ENCODE assay signal across 1 cellular context in the genomic region with DNA sequence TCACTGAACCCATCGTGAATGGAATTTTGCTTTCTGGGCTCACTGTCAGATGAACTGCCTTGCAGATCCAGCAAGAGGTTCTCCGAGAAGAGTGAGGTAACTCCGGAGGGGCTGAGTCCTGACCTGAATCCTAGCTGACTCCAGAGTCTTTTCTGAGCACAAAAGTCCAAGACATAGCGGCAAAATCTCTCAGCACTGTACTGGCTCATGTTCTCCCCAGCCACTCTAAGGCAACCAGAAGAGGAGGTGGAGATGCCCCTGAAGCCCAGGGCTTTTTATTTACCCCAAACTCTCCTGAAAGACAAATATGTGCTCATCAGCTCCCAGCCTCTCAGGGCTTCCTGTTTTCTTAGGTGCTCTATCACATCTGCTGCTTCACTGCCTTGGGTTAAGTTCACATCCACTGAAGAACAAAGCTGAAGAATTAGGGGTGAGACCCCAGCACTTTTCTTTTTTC.
TF ChIP-seq lines count a peak whose summit lies in the region.

No MANE protein-coding gene starts in this region.

TF ChIP-seq in HepG2, 621 proteins besides CTCF, POLR2A, EP300 and RAD21 (continued from another document and continues in another):
- peak; percentile 65 for TF ChIP-seq TFE3 (CRISPR knock-in tag; IDR thresholded peaks at IDR 0.05)
- peak; percentile 60; the same call in 1 of the 2 replicates for TF ChIP-seq MIER3 (CRISPR knock-in tag; IDR thresholded peaks at IDR 0.05; ENCODE audit: borderline replicate concordance)
- peak; percentile 60; the same call in 1 of the 2 replicates for TF ChIP-seq POLR2G (IDR thresholded peaks at IDR 0.05; ENCODE audit: low read depth, low read length)
- 0 out of 2 replicates have a peak, but pooled peaks have one; percentile 35 for TF ChIP-seq IRF2 (CRISPR knock-in tag; IDR thresholded peaks at IDR 0.05)
- TF ChIP-seq KDM2A (CRISPR knock-in tag; IDR thresholded peaks at IDR 0.05; ENCODE audit: borderline replicate concordance, low read depth): 0 out of 2 replicates have a peak, but pooled peaks have one; percentile 26
- TF ChIP-seq HDAC1 (CRISPR knock-in tag; IDR thresholded peaks at IDR 0.05): 0 out of 2 replicates have a peak, but pooled peaks have one; percentile 23
- TF ChIP-seq, protein P1, sequence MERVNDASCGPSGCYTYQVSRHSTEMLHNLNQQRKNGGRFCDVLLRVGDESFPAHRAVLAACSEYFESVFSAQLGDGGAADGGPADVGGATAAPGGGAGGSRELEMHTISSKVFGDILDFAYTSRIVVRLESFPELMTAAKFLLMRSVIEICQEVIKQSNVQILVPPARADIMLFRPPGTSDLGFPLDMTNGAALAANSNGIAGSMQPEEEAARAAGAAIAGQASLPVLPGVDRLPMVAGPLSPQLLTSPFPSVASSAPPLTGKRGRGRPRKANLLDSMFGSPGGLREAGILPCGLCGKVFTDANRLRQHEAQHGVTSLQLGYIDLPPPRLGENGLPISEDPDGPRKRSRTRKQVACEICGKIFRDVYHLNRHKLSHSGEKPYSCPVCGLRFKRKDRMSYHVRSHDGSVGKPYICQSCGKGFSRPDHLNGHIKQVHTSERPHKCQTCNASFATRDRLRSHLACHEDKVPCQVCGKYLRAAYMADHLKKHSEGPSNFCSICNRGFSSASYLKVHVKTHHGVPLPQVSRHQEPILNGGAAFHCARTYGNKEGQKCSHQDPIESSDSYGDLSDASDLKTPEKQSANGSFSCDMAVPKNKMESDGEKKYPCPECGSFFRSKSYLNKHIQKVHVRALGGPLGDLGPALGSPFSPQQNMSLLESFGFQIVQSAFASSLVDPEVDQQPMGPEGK (CRISPR knock-in tag; IDR thresholded peaks at IDR 0.05): peak; percentile 20; the same call in 1 of the 2 replicates
- TF ChIP-seq ZMAT3 (CRISPR knock-in tag; conservative IDR thresholded peaks at IDR 0.05): 0 out of 2 replicates have a peak, but pooled peaks have one; percentile 38
- TF ChIP-seq, protein P2, sequence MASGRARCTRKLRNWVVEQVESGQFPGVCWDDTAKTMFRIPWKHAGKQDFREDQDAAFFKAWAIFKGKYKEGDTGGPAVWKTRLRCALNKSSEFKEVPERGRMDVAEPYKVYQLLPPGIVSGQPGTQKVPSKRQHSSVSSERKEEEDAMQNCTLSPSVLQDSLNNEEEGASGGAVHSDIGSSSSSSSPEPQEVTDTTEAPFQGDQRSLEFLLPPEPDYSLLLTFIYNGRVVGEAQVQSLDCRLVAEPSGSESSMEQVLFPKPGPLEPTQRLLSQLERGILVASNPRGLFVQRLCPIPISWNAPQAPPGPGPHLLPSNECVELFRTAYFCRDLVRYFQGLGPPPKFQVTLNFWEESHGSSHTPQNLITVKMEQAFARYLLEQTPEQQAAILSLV (CRISPR knock-in tag; IDR thresholded peaks at IDR 0.05; ENCODE audit: borderline replicate concordance): peak; percentile 48; the same call in 1 of the 2 replicates
- peak; percentile 19 for TF ChIP-seq TARDBP (CRISPR knock-in tag; IDR thresholded peaks at IDR 0.05)
- peak; percentile 57; the same call in 1 of the 2 replicates for TF ChIP-seq AFF4 (CRISPR knock-in tag; IDR thresholded peaks at IDR 0.05)
- no peak for TF ChIP-seq ATF6 (CRISPR knock-in tag; conservative IDR thresholded peaks at IDR 0.05)
- TF ChIP-seq ZNF354B (CRISPR knock-in tag; IDR thresholded peaks at IDR 0.05): no peak
- TF ChIP-seq ZNF34 (CRISPR knock-in tag; IDR thresholded peaks at IDR 0.05; ENCODE audit: borderline replicate concordance): no peak
- TF ChIP-seq CEBPG (CRISPR knock-in tag; IDR thresholded peaks at IDR 0.05): peak; percentile 58
- 0 out of 2 replicates have a peak, but pooled peaks have one; percentile 43 for TF ChIP-seq BCL6 (CRISPR knock-in tag; IDR thresholded peaks at IDR 0.05)
- TF ChIP-seq ZNF24 (IDR thresholded peaks at IDR 0.05): no peak
- no peak for TF ChIP-seq ZNF724P (CRISPR knock-in tag; IDR thresholded peaks at IDR 0.05; ENCODE audit: borderline replicate concordance)
- no peak for TF ChIP-seq PREB (CRISPR knock-in tag; IDR thresholded peaks at IDR 0.05)
- TF ChIP-seq, protein P3, sequence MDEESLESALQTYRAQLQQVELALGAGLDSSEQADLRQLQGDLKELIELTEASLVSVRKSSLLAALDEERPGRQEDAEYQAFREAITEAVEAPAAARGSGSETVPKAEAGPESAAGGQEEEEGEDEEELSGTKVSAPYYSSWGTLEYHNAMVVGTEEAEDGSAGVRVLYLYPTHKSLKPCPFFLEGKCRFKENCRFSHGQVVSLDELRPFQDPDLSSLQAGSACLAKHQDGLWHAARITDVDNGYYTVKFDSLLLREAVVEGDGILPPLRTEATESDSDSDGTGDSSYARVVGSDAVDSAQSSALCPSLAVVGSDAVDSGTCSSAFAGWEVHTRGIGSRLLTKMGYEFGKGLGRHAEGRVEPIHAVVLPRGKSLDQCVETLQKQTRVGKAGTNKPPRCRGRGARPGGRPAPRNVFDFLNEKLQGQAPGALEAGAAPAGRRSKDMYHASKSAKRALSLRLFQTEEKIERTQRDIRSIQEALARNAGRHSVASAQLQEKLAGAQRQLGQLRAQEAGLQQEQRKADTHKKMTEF (CRISPR knock-in tag; IDR thresholded peaks at IDR 0.05): peak; percentile 52; the same call in 1 of the 2 replicates
- peak; percentile 48; the same call in 1 of the 2 replicates for TF ChIP-seq ZNF772 (CRISPR knock-in tag; IDR thresholded peaks at IDR 0.05)
- TF ChIP-seq TP53 (CRISPR knock-in tag; conservative IDR thresholded peaks at IDR 0.05): 0 out of 2 replicates have a peak, but pooled peaks have one; percentile 50
- TF ChIP-seq ZBTB7B (CRISPR knock-in tag; IDR thresholded peaks at IDR 0.05): peak; percentile 80; the same call in 1 of the 2 replicates
- TF ChIP-seq, protein P4, sequence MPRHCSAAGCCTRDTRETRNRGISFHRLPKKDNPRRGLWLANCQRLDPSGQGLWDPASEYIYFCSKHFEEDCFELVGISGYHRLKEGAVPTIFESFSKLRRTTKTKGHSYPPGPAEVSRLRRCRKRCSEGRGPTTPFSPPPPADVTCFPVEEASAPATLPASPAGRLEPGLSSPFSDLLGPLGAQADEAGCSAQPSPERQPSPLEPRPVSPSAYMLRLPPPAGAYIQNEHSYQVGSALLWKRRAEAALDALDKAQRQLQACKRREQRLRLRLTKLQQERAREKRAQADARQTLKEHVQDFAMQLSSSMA (CRISPR knock-in tag; IDR thresholded peaks at IDR 0.05): no peak; the same call in 1 of the 2 replicates
- 0 out of 2 replicates have a peak, but pooled peaks have one; percentile 1 for TF ChIP-seq ZNF572 (CRISPR knock-in tag; IDR thresholded peaks at IDR 0.05)
- TF ChIP-seq PHF5A (CRISPR knock-in tag; IDR thresholded peaks at IDR 0.05; ENCODE audit: low read depth, unreplicated experiment): no peak
- TF ChIP-seq ELF1 (CRISPR knock-in tag; IDR thresholded peaks at IDR 0.05): peak; percentile 67; the same call in 1 of the 2 replicates
- TF ChIP-seq ELF3 (CRISPR knock-in tag; IDR thresholded peaks at IDR 0.05): peak; percentile 83
- TF ChIP-seq, protein P5, sequence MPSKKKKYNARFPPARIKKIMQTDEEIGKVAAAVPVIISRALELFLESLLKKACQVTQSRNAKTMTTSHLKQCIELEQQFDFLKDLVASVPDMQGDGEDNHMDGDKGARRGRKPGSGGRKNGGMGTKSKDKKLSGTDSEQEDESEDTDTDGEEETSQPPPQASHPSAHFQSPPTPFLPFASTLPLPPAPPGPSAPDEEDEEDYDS (CRISPR knock-in tag; IDR thresholded peaks at IDR 0.05): peak; percentile 72
- no peak for TF ChIP-seq ZNF333 (CRISPR knock-in tag; IDR thresholded peaks at IDR 0.05; ENCODE audit: borderline replicate concordance)
- peak; percentile 68; the same call in 1 of the 2 replicates for TF ChIP-seq RELA (CRISPR knock-in tag; IDR thresholded peaks at IDR 0.05)
- peak; percentile 65 for TF ChIP-seq ZSCAN9 (CRISPR knock-in tag; IDR thresholded peaks at IDR 0.05; ENCODE audit: borderline replicate concordance)
- 0 out of 2 replicates have a peak, but pooled peaks have one; percentile 26 for TF ChIP-seq ZBTB25 (CRISPR knock-in tag; IDR thresholded peaks at IDR 0.05)
- TF ChIP-seq, protein P6, sequence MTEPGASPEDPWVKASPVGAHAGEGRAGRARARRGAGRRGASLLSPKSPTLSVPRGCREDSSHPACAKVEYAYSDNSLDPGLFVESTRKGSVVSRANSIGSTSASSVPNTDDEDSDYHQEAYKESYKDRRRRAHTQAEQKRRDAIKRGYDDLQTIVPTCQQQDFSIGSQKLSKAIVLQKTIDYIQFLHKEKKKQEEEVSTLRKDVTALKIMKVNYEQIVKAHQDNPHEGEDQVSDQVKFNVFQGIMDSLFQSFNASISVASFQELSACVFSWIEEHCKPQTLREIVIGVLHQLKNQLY (CRISPR knock-in tag; IDR thresholded peaks at IDR 0.05): peak; percentile 25; the same call in 1 of the 2 replicates
- no peak for TF ChIP-seq CREB1 (IDR thresholded peaks at IDR 0.05)
- 0 out of 2 replicates have a peak, but pooled peaks have one; percentile 22 for TF ChIP-seq CREB1 (CRISPR knock-in tag; IDR thresholded peaks at IDR 0.05)
- TF ChIP-seq ATF7-NPFF (CRISPR knock-in tag; IDR thresholded peaks at IDR 0.05; ENCODE audit: low read depth): no peak
- TF ChIP-seq ZNF136 (CRISPR knock-in tag; IDR thresholded peaks at IDR 0.05; ENCODE audit: low read depth): no peak
- peak; percentile 73; the same call in 1 of the 2 replicates for TF ChIP-seq SOX5 (CRISPR knock-in tag; IDR thresholded peaks at IDR 0.05; ENCODE audit: borderline replicate concordance)
